ENCODE assay signal across 8 cellular contexts in the genomic region with DNA sequence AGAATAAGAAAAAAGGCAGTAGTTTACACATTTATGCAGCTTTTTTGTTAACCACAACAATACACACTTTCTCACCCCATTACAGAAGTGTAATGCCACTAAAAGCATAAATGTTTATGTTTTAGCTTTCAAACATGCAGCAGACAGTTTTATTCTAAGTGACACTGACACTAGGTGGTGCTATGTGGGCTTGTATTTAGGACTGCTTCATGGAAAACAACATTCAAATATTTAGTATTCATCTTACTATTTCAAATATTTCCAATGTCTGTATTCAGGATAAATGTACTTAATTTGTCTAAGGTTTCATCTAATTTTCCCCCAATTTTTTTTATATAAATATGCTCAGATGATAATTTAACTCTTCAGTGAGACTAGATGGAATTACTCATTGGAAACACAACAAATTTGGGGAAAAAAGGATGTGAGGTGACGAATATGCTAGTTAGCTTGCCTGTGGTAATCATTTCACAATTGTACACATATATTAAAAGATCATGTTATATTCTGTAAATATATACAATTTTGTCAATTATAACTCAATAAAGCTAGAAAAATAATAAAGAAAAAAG.
DNase-seq lines count a peak whose midpoint lies in the region; ATAC-seq, FAIRE-seq and TF ChIP-seq lines count a peak whose summit lies in the region.

No MANE protein-coding gene starts in this region.

- TF ChIP-seq EP300 in HepG2 (IDR thresholded peaks at IDR 0.05; ENCODE audit: low read depth in 2 of 2, low read length in 2 of 2) (no peak), HepG2 (CRISPR knock-in tag; IDR thresholded peaks at IDR 0.05; ENCODE audit: borderline replicate concordance) (no peak)

- TF ChIP-seq CTCF in body of pancreas (IDR thresholded peaks at IDR 0.05) = peak in 6 of 7 experiments; percentile 39 to 58 (median 48)
- TF ChIP-seq CTCF in HepG2 (CRISPR knock-in tag; IDR thresholded peaks at IDR 0.05) = peak; percentile 69

- peak; percentile 97 for FAIRE-seq in A204.1 (lab: Jason Lieb, UNC)
- FAIRE-seq in G401.6 (lab: Jason Lieb, UNC) = peak; percentile 94
- FAIRE-seq in HepG2 (lab: Jason Lieb, UNC) = no peak

- H3K27ac ChIP-seq in body of pancreas = no peak overlapping the region
- no peak overlapping the region for H3K27ac ChIP-seq in HepG2 (ENCODE audit: extremely low read length, insufficient read depth, low read length)

- no peak overlapping the region for H3K4me3 ChIP-seq in body of pancreas
- no peak overlapping the region for H3K4me3 ChIP-seq in HepG2 (replicated peaks in 1 of 3; ENCODE audit: insufficient read depth in 1 of 3, low read depth in 2 of 3, low read length in 3 of 3)

- H3K36me3 ChIP-seq in body of pancreas (replicated peaks in 1 of 2; ENCODE audit: insufficient read depth in 1 of 2, low read depth in 2 of 2) (peaks cover 0 to 3% of the 10 kb centered on the region in 2 donors), HepG2 (replicated peaks in 1 of 2; ENCODE audit: control insufficient read depth in 1 of 2, insufficient read depth in 2 of 2, low read length in 2 of 2) (peaks cover 9 to 45% of the 10 kb centered on the region in 2 experiments; a peak in 4 of 5 replicates)

- TF ChIP-seq RAD21 in HepG2 (CRISPR knock-in tag; IDR thresholded peaks at IDR 0.05) = peak; percentile 54

- H3K4me2 ChIP-seq in HepG2 (ENCODE audit: low read depth, low read length) = no peak overlapping the region

- H3K36me3 Mint-ChIP-seq in activated CD4-positive, alpha-beta memory T cell treated with anti-CD3 and anti-CD28 coated beads for 36 hours = peaks cover 7% of the 10 kb centered on the region

- H4K20me1 ChIP-seq in HepG2 (ENCODE audit: insufficient read depth, low read length) = no peaks in the 10 kb centered on the region

- H3K9me3 Mint-ChIP-seq in activated CD4-positive, alpha-beta memory T cell treated with anti-CD3 and anti-CD28 coated beads for 36 hours = no peaks in the 10 kb centered on the region

- no peak overlapping the region for H3K4me3 Mint-ChIP-seq in activated CD4-positive, alpha-beta memory T cell treated with anti-CD3 and anti-CD28 coated beads for 36 hours

- H3K27me3 Mint-ChIP-seq in activated CD4-positive, alpha-beta memory T cell treated with anti-CD3 and anti-CD28 coated beads for 36 hours = no peaks in the 10 kb centered on the region

- BruUV-seq in HepG2 (replicated peaks; lab: Mats Ljungman, UMichigan) = no TSS peak

- no peak overlapping the region for H3K27ac Mint-ChIP-seq in activated CD4-positive, alpha-beta memory T cell treated with anti-CD3 and anti-CD28 coated beads for 36 hours

- in situ Hi-C loops in HepG2 (cut with HindIII; ENCODE audit: extremely low pct_ligation_motif_present, low pct_unique_long_range_greater_than_20kb) = no loop called here

- 96 to 98% methylated on average over 1 of the region's 1 CpG for WGBS in body of pancreas, 2 donors
- WGBS in HepG2 (ENCODE audit: low lambda C conversion rate) = 92% methylated on average over 1 of the region's 1 CpG

- no peak overlapping the region for H3K9ac ChIP-seq in HepG2 (ENCODE audit: insufficient read depth, low read depth, low read length)

- no peaks in the 10 kb centered on the region for H3K79me2 ChIP-seq in HepG2 (ENCODE audit: insufficient read depth, low read length)

- DNase-seq in NCI-H2029 (lab: John Stamatoyannopoulos, UW) (peak; percentile 23), body of pancreas (peak in 2 of 4 donors; percentile 11 to 39), HepG2 (ENCODE audit: low spot score) (peak; percentile 48), cerebellar nuclear complex (lab: John Stamatoyannopoulos, UW) (no peak), NK-92 (lab: John Stamatoyannopoulos, UW; ENCODE audit: unreplicated experiment) (no peak)
- no peak for DNase-seq in activated CD4-positive, alpha-beta memory T cell treated with anti-CD3 and anti-CD28 coated beads for 36 hours

- H3K9me3 ChIP-seq in body of pancreas (no peaks in the 10 kb centered on the region), HepG2 (ENCODE audit: low read length) (no peaks in the 10 kb centered on the region)

- intact Hi-C loops in body of pancreas (cut with DNase I) = no loop called here
- intact Hi-C loops in HepG2 (cut with micrococcal nuclease; ENCODE audit: unreplicated experiment) = loop anchor here (1.0 kb wide), 1 partner anchor 238 kb away; no protein-coding TSS in a partner anchor
- intact Hi-C loops in activated CD4-positive, alpha-beta memory T cell treated with anti-CD3 and anti-CD28 coated beads for 36 hours (cut with micrococcal nuclease) = loop anchor here (1.0 kb wide), 1 partner anchor 238 kb away; no protein-coding TSS in a partner anchor

- H3K4me1 ChIP-seq in body of pancreas (no peaks in the 10 kb centered on the region), HepG2 (ENCODE audit: insufficient read depth, low read length) (peaks cover 8% of the 10 kb centered on the region; the same call in 1 of the 2 replicates)

- H3K4me1 Mint-ChIP-seq in activated CD4-positive, alpha-beta memory T cell treated with anti-CD3 and anti-CD28 coated beads for 36 hours (ENCODE audit: low read depth) = no peaks in the 10 kb centered on the region

- H3K27me3 ChIP-seq in body of pancreas = no peaks in the 10 kb centered on the region
- H3K27me3 ChIP-seq in HepG2 (ENCODE audit: control insufficient read depth in 1 of 2, insufficient read depth in 2 of 2, low read length in 2 of 2) = no peaks in the 10 kb centered on the region

- no peak overlapping the region for H2AFZ ChIP-seq in HepG2 (ENCODE audit: low read length)

- TF ChIP-seq POLR2A in body of pancreas (IDR thresholded peaks at IDR 0.05) (no peak), HepG2 (IDR thresholded peaks at IDR 0.05; ENCODE audit: insufficient read depth in 1 of 2, low read depth in 2 of 2, low read length in 2 of 2) (no peak)

- POLR2A ChIA-PET in HepG2 (lab: Yijun Ruan, JAX) = no interaction called here
- POLR2A ChIA-PET in activated CD4-positive, alpha-beta memory T cell treated with anti-CD3 and anti-CD28 coated beads for 36 hours (lab: Charles Lee) = no interaction called here

- CTCF ChIA-PET in HepG2 (lab: Yijun Ruan, JAX; ENCODE audit: low intra/inter-chr PET ratio, low total read pairs) = interaction anchor here (1.0 to 1.6 kb wide), 3 partner anchors 23 to 238 kb away, joined by 3 to 16 read pairs (median 3); no protein-coding TSS in a partner anchor
- CTCF ChIA-PET in activated CD4-positive, alpha-beta memory T cell treated with anti-CD3 and anti-CD28 coated beads for 36 hours (lab: Charles Lee) = interaction anchor here (0.8 to 3.5 kb wide), 8 partner anchors 17 to 253 kb away, joined by 3 to 75 read pairs (median 4); no protein-coding TSS in a partner anchor

- ATAC-seq in body of pancreas (no peak), HepG2 (no peak)

TF ChIP-seq in HepG2, 621 proteins besides CTCF, POLR2A, EP300 and RAD21:
- no peak for TF ChIP-seq PLRG1 (conservative IDR thresholded peaks at IDR 0.05)
- TF ChIP-seq, protein P1, sequence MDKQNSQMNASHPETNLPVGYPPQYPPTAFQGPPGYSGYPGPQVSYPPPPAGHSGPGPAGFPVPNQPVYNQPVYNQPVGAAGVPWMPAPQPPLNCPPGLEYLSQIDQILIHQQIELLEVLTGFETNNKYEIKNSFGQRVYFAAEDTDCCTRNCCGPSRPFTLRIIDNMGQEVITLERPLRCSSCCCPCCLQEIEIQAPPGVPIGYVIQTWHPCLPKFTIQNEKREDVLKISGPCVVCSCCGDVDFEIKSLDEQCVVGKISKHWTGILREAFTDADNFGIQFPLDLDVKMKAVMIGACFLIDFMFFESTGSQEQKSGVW (CRISPR knock-in tag; IDR thresholded peaks at IDR 0.05; ENCODE audit: borderline replicate concordance) = no peak
- no peak for TF ChIP-seq HOXD1 (CRISPR knock-in tag; IDR thresholded peaks at IDR 0.05)
- peak; percentile 41; the same call in 1 of the 2 replicates for TF ChIP-seq SMC3 (IDR thresholded peaks at IDR 0.05; ENCODE audit: low read length)
- TF ChIP-seq CREB1 (IDR thresholded peaks at IDR 0.05) = no peak
- TF ChIP-seq CREB1 (CRISPR knock-in tag; IDR thresholded peaks at IDR 0.05) = peak; percentile 33; the same call in 1 of the 2 replicates
- TF ChIP-seq ZNF496 (CRISPR knock-in tag; IDR thresholded peaks at IDR 0.05; ENCODE audit: insufficient replicate concordance) = no peak
- no peak for TF ChIP-seq SIX1 (CRISPR knock-in tag; IDR thresholded peaks at IDR 0.05; ENCODE audit: borderline replicate concordance)
- TF ChIP-seq ZNF768 (CRISPR knock-in tag; IDR thresholded peaks at IDR 0.05) = no peak
- TF ChIP-seq THYN1 (CRISPR knock-in tag; IDR thresholded peaks at IDR 0.05; ENCODE audit: borderline replicate concordance, low read depth) = no peak
- TF ChIP-seq ZNF331 (CRISPR knock-in tag; IDR thresholded peaks at IDR 0.05) = no peak
- peak; percentile 77 for TF ChIP-seq STAG1 (CRISPR knock-in tag; IDR thresholded peaks at IDR 0.05)
TF ChIP-seq in HepG2: peak in this region for 3.

Comparison
In these comparisons a context has a peak if more than half of its experiments do, and no peak if none do; other contexts are left out.
1. DNase-seq: peak in NCI-H2029 (single experiment) and HepG2 (single experiment); none in cerebellar nuclear complex (0 of 2), activated CD4-positive, alpha-beta memory T cell treated with anti-CD3 and anti-CD28 coated beads for 36 hours (single experiment) and NK-92 (single experiment).